ENCODE assay signal across 8 cellular contexts in the genomic region with DNA sequence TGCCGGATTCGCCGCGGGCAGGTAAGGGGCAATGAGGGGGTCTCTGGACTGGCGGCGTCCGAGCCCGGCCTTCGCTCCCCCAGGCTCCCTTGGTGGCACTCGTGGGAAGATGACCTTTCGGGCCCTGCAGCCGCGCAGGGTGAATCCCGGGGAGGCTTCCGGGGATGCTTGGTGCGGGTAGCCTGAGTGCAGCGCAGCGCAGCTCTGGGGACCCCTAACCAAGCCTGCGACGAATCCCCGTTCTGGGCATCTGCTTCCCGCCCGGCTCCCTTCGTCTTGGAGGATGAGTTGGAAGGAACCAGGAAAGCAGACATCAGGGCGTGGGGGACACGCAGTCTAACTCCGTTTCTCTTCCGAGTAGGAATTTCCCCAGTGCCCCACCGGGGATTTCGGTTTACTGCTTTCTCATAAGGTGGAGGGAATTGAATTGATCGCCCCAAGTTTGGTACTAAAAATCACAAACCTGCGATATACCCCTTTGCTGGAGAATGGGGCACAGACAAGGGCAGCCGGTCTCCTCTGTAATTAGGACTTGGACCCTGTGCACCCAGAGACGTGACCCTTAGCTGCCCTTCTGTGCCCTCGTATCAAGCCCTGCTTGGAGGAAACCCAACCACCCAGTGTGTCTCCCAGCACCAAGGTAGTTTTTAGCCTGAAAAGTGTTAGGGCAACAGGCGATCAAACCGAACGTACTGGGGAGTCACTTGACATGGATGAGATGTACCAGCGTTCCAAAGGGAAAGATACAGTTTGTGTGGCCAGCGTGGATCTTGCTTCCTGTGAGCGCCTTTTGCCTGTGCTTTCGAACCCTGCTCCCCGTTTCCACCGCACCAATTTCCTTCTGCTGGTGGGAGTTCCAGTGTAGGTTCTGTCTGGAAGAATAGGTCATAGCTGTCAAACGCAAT. TPM values are rescaled to one million over a fixed set of nuclear protein-coding genes. Genes with fewer than 3 reads are reported as not detected.
DNase-seq lines count a peak whose midpoint lies in the region; ATAC-seq, FAIRE-seq and TF ChIP-seq lines count a peak whose summit lies in the region.

No MANE protein-coding gene starts in this region.

- TF ChIP-seq CTCF in gastroesophageal sphincter (IDR thresholded peaks at IDR 0.05) = no peak

- peaks cover 36% of the 10 kb centered on the region for H3K27me3 Mint-ChIP-seq in T-helper 17 cell

- no CpG with 5 or more reads among the region's 45 CpGs for WGBS in iPS DF 6.9 (ENCODE audit: insufficient coverage, insufficient read length)
- WGBS in small intestine, 3 donors = 22 to 28% (median 28%) methylated on average over 45 of the region's 45 CpGs
- WGBS in gastroesophageal sphincter (ENCODE audit: low coverage in 1 of 2), 2 donors = 66 to 68% methylated on average over 9 to 17 of the region's 45 CpGs

- H3K36me3 Mint-ChIP-seq in T-helper 17 cell (ENCODE audit: low read depth) = no peaks in the 10 kb centered on the region

- H3K36me3 ChIP-seq in iPS DF 6.9 (ENCODE audit: control insufficient read depth, insufficient read depth, low read length) (no peaks in the 10 kb centered on the region), small intestine (ENCODE audit: control insufficient read depth in 2 of 2, insufficient read depth in 2 of 2, low read length in 2 of 2) (no peaks in the 10 kb centered on the region), gastroesophageal sphincter (no peaks in the 10 kb centered on the region)

- peak overlapping the region; percentile 84 for H3K4me3 Mint-ChIP-seq in T-helper 17 cell

- H3K27ac ChIP-seq in iPS DF 6.9 (ENCODE audit: low read length) (no peak overlapping the region), small intestine (ENCODE audit: low read depth in 1 of 2, low read length in 1 of 2) (no peak overlapping the region), gastroesophageal sphincter (no peak overlapping the region)

- H3K9me3 ChIP-seq in T-helper 17 cell (ENCODE audit: control insufficient read depth, low read length, poor library complexity, severe bottlenecking) = no peaks in the 10 kb centered on the region
- no peaks in the 10 kb centered on the region for H3K9me3 ChIP-seq in iPS DF 6.9 (ENCODE audit: control insufficient read depth, insufficient read depth, low read length)
- no peaks in the 10 kb centered on the region for H3K9me3 ChIP-seq in small intestine (ENCODE audit: control insufficient read depth, low read depth)
- H3K9me3 ChIP-seq in gastroesophageal sphincter = no peaks in the 10 kb centered on the region

- DNase-seq in Ammon's horn (ENCODE audit: low spot score) (peak; percentile 33), T-helper 17 cell (no peak), iPS DF 6.9 (ENCODE audit: low read depth, low spot score) (no peak), small intestine (no peak), DMS79 treated with DMSO at 0.1 percent for 48 hours (lab: John Stamatoyannopoulos, UW) (no peak), NCI-H2107 treated with DMSO at 0.1 percent for 48 hours (lab: John Stamatoyannopoulos, UW; ENCODE audit: unreplicated experiment) (no peak)

- peaks cover 12% of the 10 kb centered on the region for H3K4me1 Mint-ChIP-seq in T-helper 17 cell

- no peak for TF ChIP-seq POLR2A in gastroesophageal sphincter (IDR thresholded peaks at IDR 0.05)

- H3K4me1 ChIP-seq in iPS DF 6.9 (ENCODE audit: control insufficient read depth, insufficient read depth, low read length) = no peaks in the 10 kb centered on the region
- H3K4me1 ChIP-seq in small intestine (ENCODE audit: control insufficient read depth in 2 of 2, insufficient read depth in 1 of 2, low read depth in 1 of 2, low read length in 1 of 2) = peaks cover 3 to 4% of the 10 kb centered on the region in 2 donors
- H3K4me1 ChIP-seq in gastroesophageal sphincter = peaks cover 0 to 21% (median 11%) of the 10 kb centered on the region in 3 donors

- no peak overlapping the region for H3K27ac Mint-ChIP-seq in T-helper 17 cell

- ATAC-seq in GM21528 (IDR thresholded peaks at IDR 0.05; ENCODE audit: low FRiP score, unreplicated experiment) = peak; percentile 22
- no peak for ATAC-seq in T-helper 17 cell
- ATAC-seq in gastroesophageal sphincter = no peak

- H3K27me3 ChIP-seq in iPS DF 6.9 (ENCODE audit: control insufficient read depth, insufficient read depth, low read length) = peaks cover 18% of the 10 kb centered on the region
- peaks cover 0 to 17% of the 10 kb centered on the region in 2 donors for H3K27me3 ChIP-seq in small intestine (ENCODE audit: control insufficient read depth in 2 of 2, insufficient read depth in 2 of 2, low read length in 2 of 2)
- peaks cover 80% of the 10 kb centered on the region for H3K27me3 ChIP-seq in gastroesophageal sphincter

- FAIRE-seq in small intestine (lab: Jason Lieb, UNC) = no peak

- TF ChIP-seq EP300 in gastroesophageal sphincter (IDR thresholded peaks at IDR 0.05) = no peak

- H3K4me3 ChIP-seq in iPS DF 6.9 (ENCODE audit: low read length) (peak overlapping the region; percentile 65; the same call in 1 of the 2 replicates), small intestine (ENCODE audit: low read depth in 1 of 2, low read length in 2 of 2) (peak overlapping the region; percentile 36 to 61), gastroesophageal sphincter (peak overlapping the region in 1 of 2 donors; percentile 56)

RNA-seq across cellular contexts. Expression of gene GPC5, which starts 1.0 kb away (rescaled TPM):
- 1 to 10 TPM in 1 of 2 donors, not detected in 1; 1.1 TPM for total RNA-seq in T-helper 17 cell
- under 1 TPM in 1 of 3 donors, not detected in 2; 0.18 TPM for polyA plus RNA-seq in small intestine
- under 1 TPM in 1 of 4 donors, not detected in 3; 0.47 TPM for total RNA-seq in gastroesophageal sphincter

RNA-seq across cellular contexts. Expression of gene MIR17HG, which starts 52.0 kb away (rescaled TPM):
- total RNA-seq in T-helper 17 cell (1 to 10 TPM; 6.9 to 9.1 TPM), gastroesophageal sphincter (1 to 10 TPM in 2 of 4 donors, under 1 TPM in 2; 0.27 to 9.3 (median 2.2) TPM)
- polyA plus RNA-seq in small intestine = 1 to 10 TPM in 2 of 3 donors, under 1 TPM in 1; 0.67 to 2.2 (median 1.4) TPM
